28 cellular contexts compared by ENCODE assay signal in the genomic region with DNA sequence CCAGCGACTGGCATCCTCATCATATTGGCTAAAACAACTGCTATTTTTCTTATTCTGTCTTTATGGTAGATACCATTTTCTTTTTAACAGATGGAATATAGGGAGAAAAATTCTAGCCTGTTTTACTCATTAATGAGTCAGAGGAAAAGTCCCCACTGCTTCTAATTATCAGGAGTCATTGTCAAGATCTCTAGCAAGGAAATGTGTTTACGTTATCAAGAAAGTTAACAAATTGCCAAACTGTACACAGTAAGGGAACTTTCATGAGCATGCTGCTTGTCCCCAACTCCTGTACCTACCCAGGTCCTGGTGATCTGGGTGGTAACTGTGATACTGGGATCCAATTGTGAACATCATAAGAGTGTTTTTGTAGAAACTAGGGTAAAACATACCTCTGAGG.
"Had no signal": no experiment of that assay in that cellular context is flagged by ENCODE, and none has a peak within 500 bp of the region (broad histone marks: within the 10 kb centered on the region; RNA-seq: fewer than 3 reads in every experiment).

No MANE protein-coding gene starts in this region.

- H3K27ac ChIP-seq: ascending aorta had no signal

- H3K9me3 ChIP-seq: ascending aorta, MG63 had no signal

- H3K4me1 ChIP-seq: ascending aorta had no signal

- H3K4me3 ChIP-seq: ascending aorta, MG63 had no signal

- ATAC-seq: activated CD4-positive, alpha-beta T cell treated with anti-CD3 and anti-CD28 coated beads for 36 hours; activated CD4-positive, CD25-positive, alpha-beta regulatory T cell treated with anti-CD3 and anti-CD28 coated beads, Interleukin-2, amount 50 U/mL, for 24 hours; activated CD8-positive, alpha-beta T cell treated with anti-CD3 and anti-CD28 coated beads, Interleukin-2, amount 10 ng/mL, durations not matched to agents 7 days and 5 days; Panc1 had no signal

- H3K36me3 Mint-ChIP-seq: activated naive CD4-positive, alpha-beta T cell treated with anti-CD3 and anti-CD28 coated beads, Interleukin-2, amount 50 U/mL, for 24 hours; activated naive CD8-positive, alpha-beta T cell treated with anti-CD3 and anti-CD28 coated beads, Interleukin-2, amount 10 ng/mL, durations not matched to agents 7 days and 5 days had no signal

- H3K4me1 Mint-ChIP-seq: activated CD4-positive, alpha-beta T cell treated with anti-CD3 and anti-CD28 coated beads for 36 hours; activated CD4-positive, alpha-beta T cell treated with anti-CD3 and anti-CD28 coated beads, Interleukin-2, amount 10 ng/mL, durations not matched to agents 7 days and 5 days; activated naive CD4-positive, alpha-beta T cell treated with anti-CD3 and anti-CD28 coated beads, Interleukin-2, amount 50 U/mL, for 24 hours; activated naive CD8-positive, alpha-beta T cell treated with anti-CD3 and anti-CD28 coated beads, Interleukin-2, amount 10 ng/mL, durations not matched to agents 7 days and 5 days had no signal

- H3K4me3 Mint-ChIP-seq: activated CD4-positive, alpha-beta T cell treated with anti-CD3 and anti-CD28 coated beads for 36 hours; activated CD4-positive, alpha-beta T cell treated with anti-CD3 and anti-CD28 coated beads, Interleukin-2, amount 10 ng/mL, durations not matched to agents 7 days and 5 days; activated CD8-positive, alpha-beta T cell treated with anti-CD3 and anti-CD28 coated beads, Interleukin-2, amount 10 ng/mL, durations not matched to agents 7 days and 5 days; activated naive CD4-positive, alpha-beta T cell treated with anti-CD3 and anti-CD28 coated beads, Interleukin-2, amount 50 U/mL, for 24 hours; activated naive CD8-positive, alpha-beta T cell treated with anti-CD3 and anti-CD28 coated beads, Interleukin-2, amount 10 ng/mL, durations not matched to agents 7 days and 5 days; activated T-cell treated with anti-CD3 and anti-CD28 coated beads, Interleukin-2, amount 50 U/mL, for 24 hours had no signal

- H3K36me3 ChIP-seq: ascending aorta, MG63 had no signal

- H3K27me3 ChIP-seq: ascending aorta, MG63 had no signal

- DNase-seq: activated CD4-positive, alpha-beta T cell treated with anti-CD3 and anti-CD28 coated beads for 36 hours; activated CD4-positive, alpha-beta T cell treated with anti-CD3 and anti-CD28 coated beads, Interleukin-2, amount 10 ng/mL, durations not matched to agents 7 days and 5 days; activated CD4-positive, alpha-beta T cell treated with anti-CD3 and anti-CD28 coated beads, Interleukin-2, amount 50 U/mL, for 48 hours; activated CD8-positive, alpha-beta T cell treated with anti-CD3 and anti-CD28 coated beads, Interleukin-2, amount 10 ng/mL, durations not matched to agents 7 days and 5 days; activated gamma-delta T cell; activated naive CD4-positive, alpha-beta T cell treated with Interleukin-2 at 50 U/mL for 16 hours; activated naive CD8-positive, alpha-beta T cell treated with anti-CD3 and anti-CD28 coated beads, Interleukin-2, amount 10 ng/mL, durations not matched to agents 7 days and 5 days; activated T-cell treated with anti-CD3 and anti-CD28 coated beads, Interleukin-2, amount 50 U/mL, for 24 hours; amygdala; Kasumi-1; KG1; MG63; NCI-H1092; NCI-H1436 treated with DMSO at 0.1 percent for 48 hours; NCI-H1694 treated with DMSO at 0.1 percent for 48 hours; NCI-H2029; NCI-H345; NCI-H524 treated with DMSO at 0.1 percent for 48 hours; RPMI8226; SW 1271; T-helper 1 cell; T-helper 2 cell; T-helper 9 cell had no signal

- H3K27me3 Mint-ChIP-seq: activated CD4-positive, alpha-beta T cell treated with anti-CD3 and anti-CD28 coated beads for 36 hours; activated CD4-positive, alpha-beta T cell treated with anti-CD3 and anti-CD28 coated beads, Interleukin-2, amount 10 ng/mL, durations not matched to agents 7 days and 5 days; activated naive CD4-positive, alpha-beta T cell treated with anti-CD3 and anti-CD28 coated beads, Interleukin-2, amount 50 U/mL, for 24 hours; activated naive CD8-positive, alpha-beta T cell treated with anti-CD3 and anti-CD28 coated beads, Interleukin-2, amount 10 ng/mL, durations not matched to agents 7 days and 5 days; activated T-cell treated with anti-CD3 and anti-CD28 coated beads, Interleukin-2, amount 50 U/mL, for 24 hours had no signal

- H3K27ac Mint-ChIP-seq: activated CD4-positive, alpha-beta T cell treated with anti-CD3 and anti-CD28 coated beads for 36 hours; activated CD4-positive, alpha-beta T cell treated with anti-CD3 and anti-CD28 coated beads, Interleukin-2, amount 10 ng/mL, durations not matched to agents 7 days and 5 days; activated CD8-positive, alpha-beta T cell treated with anti-CD3 and anti-CD28 coated beads, Interleukin-2, amount 10 ng/mL, durations not matched to agents 7 days and 5 days; activated naive CD4-positive, alpha-beta T cell treated with anti-CD3 and anti-CD28 coated beads, Interleukin-2, amount 50 U/mL, for 24 hours; activated naive CD8-positive, alpha-beta T cell treated with anti-CD3 and anti-CD28 coated beads, Interleukin-2, amount 10 ng/mL, durations not matched to agents 7 days and 5 days; activated T-cell treated with anti-CD3 and anti-CD28 coated beads, Interleukin-2, amount 50 U/mL, for 24 hours; activated T-helper 2 cell treated with anti-CD3 and anti-CD28 coated beads, Interferon-gamma antibody, Interleukin-2, Interleukin-4, amounts not matched to agents 10 μg/mL and 5 μg/mL and 100 μg/mL, durations not matched to agents 14 hours and 24 hours and 36 hours had no signal
